In genomic region chr19:55272142-55272541, GRCh38 we compare ENCODE assay signal across 35 cellular contexts. TPM values are rescaled to one million over a fixed set of nuclear protein-coding genes. Genes with fewer than 3 reads are reported as not detected.
"Had no signal": no experiment of that assay in that cellular context is flagged by ENCODE, and none has a peak within 500 bp of the region (broad histone marks: within the 10 kb centered on the region; RNA-seq: fewer than 3 reads in every experiment).

No MANE protein-coding gene starts in this region.

- H3K27ac ChIP-seq: breast epithelium, epithelial cell of prostate, esophagus squamous epithelium, neutrophil, ovary, skin epidermis, uterus, WERI-Rb-1 had no signal

- H3K9me3 ChIP-seq: breast epithelium, esophagus squamous epithelium, mucosa of descending colon, neutrophil, ovary, uterus had no signal

- H3K9me3 Mint-ChIP-seq: activated CD4-positive, alpha-beta memory T cell treated with anti-CD3 and anti-CD28 coated beads, Interleukin-2, amount 10 ng/mL, durations not matched to agents 7 days and 5 days; activated CD4-positive, alpha-beta T cell treated with anti-CD3 and anti-CD28 coated beads, Interleukin-2, amount 10 ng/mL, durations not matched to agents 7 days and 5 days; activated T-cell treated with anti-CD3 and anti-CD28 coated beads, Interleukin-2, amount 50 U/mL, for 24 hours; dendritic cell treated with granulocyte-macrophage colony-stimulating factor and Interleukin-4, amounts not matched to agents 40 ng/mL and 50 ng/mL, for 4 days; stimulated activated naive CD8-positive, alpha-beta T cell treated with anti-CD3 and anti-CD28 coated beads, Interleukin-15, amount 100 ng/mL, for 72 hours; T-helper 1 cell treated with Interleukin-12 subunit alpha and Interleukin-12 subunit beta and Interleukin-4 antibody, amounts not matched to agents 30 μg/mL and 1 μg/mL, for 36 hours; type B pancreatic cell had no signal

- H3K27ac Mint-ChIP-seq: activated CD4-positive, alpha-beta memory T cell treated with anti-CD3 and anti-CD28 coated beads, Interleukin-2, amount 10 ng/mL, durations not matched to agents 7 days and 5 days; activated CD4-positive, alpha-beta T cell treated with anti-CD3 and anti-CD28 coated beads, Interleukin-2, amount 10 ng/mL, durations not matched to agents 7 days and 5 days; activated T-cell treated with anti-CD3 and anti-CD28 coated beads, Interleukin-2, amount 50 U/mL, for 24 hours; dendritic cell treated with granulocyte-macrophage colony-stimulating factor and Interleukin-4, amounts not matched to agents 40 ng/mL and 50 ng/mL, for 4 days; progenitor cell of endocrine pancreas; T-helper 1 cell treated with Interleukin-12 subunit alpha and Interleukin-12 subunit beta and Interleukin-4 antibody, amounts not matched to agents 30 μg/mL and 1 μg/mL, for 36 hours; type B pancreatic cell had no signal

- H3K4me1 ChIP-seq: breast epithelium, uterus had no signal

- H3K36me3 ChIP-seq: breast epithelium, neutrophil, ovary, uterus had no signal

- ATAC-seq: left cardiac atrium; left ventricle myocardium superior; mucosa of descending colon; sciatic nerve; stimulated activated naive CD8-positive, alpha-beta T cell treated with anti-CD3 and anti-CD28 coated beads, Interleukin-15, amount 100 ng/mL, for 72 hours had no signal

- H3K27me3 ChIP-seq: breast epithelium, esophagus squamous epithelium, neutrophil, ovary, uterus had no signal

- DNase-seq: activated CD4-positive, alpha-beta memory T cell treated with anti-CD3 and anti-CD28 coated beads, Interleukin-2, amount 10 ng/mL, durations not matched to agents 7 days and 5 days; activated CD4-positive, alpha-beta T cell treated with anti-CD3 and anti-CD28 coated beads, Interleukin-2, amount 10 ng/mL, durations not matched to agents 7 days and 5 days; activated CD4-positive, CD25-positive, alpha-beta regulatory T cell treated with anti-CD3 and anti-CD28 coated beads, Interleukin-2, amount 50 U/mL, for 72 hours; activated CD8-positive, alpha-beta memory T cell treated with anti-CD3 and anti-CD28 coated beads, Interleukin-2, amount 50 U/mL, for 48 hours; activated gamma-delta T cell treated with Interleukin-2 at 50 U/mL for 16 hours; activated naive CD4-positive, alpha-beta T cell treated with anti-CD3 and anti-CD28 coated beads, Interleukin-2, amount 50 U/mL, for 16 hours; activated T-cell treated with anti-CD3 and anti-CD28 coated beads, Interleukin-2, amount 50 U/mL, for 24 hours; central memory CD4-positive, alpha-beta T cell; esophagus squamous epithelium; left cardiac atrium; left ventricle myocardium superior; mucosa of descending colon; ovary; stimulated activated CD4-positive, alpha-beta T cell treated with anti-CD3 and anti-CD28 coated beads, Interleukin-12 subunit alpha, Interleukin-12 subunit beta, amount 100 ng/mL, for 4 hours; stimulated activated CD4-positive, alpha-beta T cell treated with anti-CD3 and anti-CD28 coated beads, Interleukin-4, amount 100 ng/mL, for 1 hour; stimulated activated naive CD8-positive, alpha-beta T cell treated with anti-CD3 and anti-CD28 coated beads, Interleukin-15, amount 100 ng/mL, for 72 hours; substantia nigra; T1000; uterus; WERI-Rb-1 had no signal

- H3K27me3 Mint-ChIP-seq: activated CD4-positive, alpha-beta memory T cell treated with anti-CD3 and anti-CD28 coated beads, Interleukin-2, amount 10 ng/mL, durations not matched to agents 7 days and 5 days; activated CD4-positive, alpha-beta T cell treated with anti-CD3 and anti-CD28 coated beads, Interleukin-2, amount 10 ng/mL, durations not matched to agents 7 days and 5 days; activated T-cell treated with anti-CD3 and anti-CD28 coated beads, Interleukin-2, amount 50 U/mL, for 24 hours; dendritic cell treated with granulocyte-macrophage colony-stimulating factor and Interleukin-4, amounts not matched to agents 40 ng/mL and 50 ng/mL, for 4 days; progenitor cell of endocrine pancreas; stimulated activated naive CD8-positive, alpha-beta T cell treated with anti-CD3 and anti-CD28 coated beads, Interleukin-15, amount 100 ng/mL, for 72 hours; type B pancreatic cell had no signal

- H3K4me3 Mint-ChIP-seq: activated CD4-positive, alpha-beta memory T cell treated with anti-CD3 and anti-CD28 coated beads, Interleukin-2, amount 10 ng/mL, durations not matched to agents 7 days and 5 days; activated CD4-positive, alpha-beta T cell treated with anti-CD3 and anti-CD28 coated beads, Interleukin-2, amount 10 ng/mL, durations not matched to agents 7 days and 5 days; activated T-cell treated with anti-CD3 and anti-CD28 coated beads, Interleukin-2, amount 50 U/mL, for 24 hours; dendritic cell treated with granulocyte-macrophage colony-stimulating factor and Interleukin-4, amounts not matched to agents 40 ng/mL and 50 ng/mL, for 4 days; nephron; stimulated activated naive CD8-positive, alpha-beta T cell treated with anti-CD3 and anti-CD28 coated beads, Interleukin-15, amount 100 ng/mL, for 72 hours; T-helper 1 cell treated with Interleukin-12 subunit alpha and Interleukin-12 subunit beta and Interleukin-4 antibody, amounts not matched to agents 30 μg/mL and 1 μg/mL, for 36 hours; type B pancreatic cell had no signal

- H3K4me3 ChIP-seq: breast epithelium, esophagus squamous epithelium, mucosa of descending colon, ovary, skin epidermis, uterus had no signal

RNA-seq across cellular contexts. Expression of gene TMEM150B, which starts 53.0 kb away (rescaled TPM):
- total RNA-seq: frontal cortex, lung microvascular endothelial cell, myocyte, progenitor cell of endocrine pancreas, renal cortical epithelial cell had no signal
- polyA plus RNA-seq: keratinocyte had no signal
